ENCODE assay signal across 14 cellular contexts in the genomic region with DNA sequence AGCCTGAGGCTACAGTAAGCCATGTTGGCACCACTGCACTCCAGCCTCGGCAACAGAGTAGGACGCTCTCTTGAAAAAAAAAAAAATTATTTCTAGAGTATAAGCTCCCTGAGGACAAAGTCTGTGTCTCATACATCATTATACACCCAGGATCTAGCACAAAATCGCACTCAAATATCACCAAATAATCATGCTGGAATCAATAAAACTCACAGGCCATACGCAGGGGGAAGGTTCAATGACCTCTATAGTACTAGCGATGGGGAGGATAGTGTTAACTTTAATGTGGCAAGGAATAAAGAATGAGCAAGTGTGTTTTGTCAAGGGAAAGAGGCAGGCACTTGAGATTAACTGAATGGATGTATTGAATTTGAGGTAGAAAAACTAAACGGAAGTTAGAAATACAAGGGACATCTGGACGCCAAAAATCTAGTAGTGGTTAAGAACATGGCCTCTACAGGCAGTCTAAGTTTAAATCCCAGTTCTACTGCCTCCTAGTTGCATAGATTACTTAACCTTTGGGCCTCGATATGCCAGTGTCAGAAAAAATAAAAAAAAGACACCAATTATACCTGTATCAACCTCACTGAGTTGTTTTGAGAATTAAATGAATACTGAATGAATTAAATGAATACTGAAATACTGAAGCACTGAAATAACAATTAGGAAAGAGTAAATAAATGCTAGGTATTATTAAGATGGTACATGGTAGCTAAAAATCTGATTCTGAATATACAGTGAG. TPM values are rescaled to one million over a fixed set of nuclear protein-coding genes. Genes with fewer than 3 reads are reported as not detected.
A peak's percentile ranks its signal among the peaks of the same experiment; 100 is the strongest.
DNase-seq lines count a peak whose midpoint lies in the region; TF ChIP-seq lines count a peak whose summit lies in the region.
"Had no signal": no experiment of that assay in that cellular context is flagged by ENCODE, and none has a peak within 500 bp of the region (broad histone marks: within the 10 kb centered on the region; RNA-seq: fewer than 3 reads in every experiment).

No MANE protein-coding gene starts in this region.

- peaks cover 14% of the 10 kb centered on the region for H3K4me1 Mint-ChIP-seq in glutamatergic neuron (ENCODE audit: low read depth, unreplicated experiment)

- CTCF ChIA-PET in HEK293 (lab: Yijun Ruan, JAX) = no interaction called here

- peaks cover 6% of the 10 kb centered on the region for H3K9me3 Mint-ChIP-seq in glutamatergic neuron (ENCODE audit: unreplicated experiment)
- H3K9me3 Mint-ChIP-seq: IgD-negative memory B cell had no signal

- H3K36me3 ChIP-seq in HEK293 (ENCODE audit: control insufficient read depth in 2 of 2, insufficient read depth in 1 of 2, low read length in 2 of 2) (peaks cover 14 to 21% of the 10 kb centered on the region in 2 experiments; a peak in 2 of 3 replicates), spleen (peaks cover 0 to 47% (median 0%) of the 10 kb centered on the region in 6 donors)

- peaks cover 4% of the 10 kb centered on the region for H3K27me3 Mint-ChIP-seq in glutamatergic neuron (ENCODE audit: unreplicated experiment)
- H3K27me3 Mint-ChIP-seq: IgD-negative memory B cell had no signal

- H3K4me1 ChIP-seq in HEK293 (ENCODE audit: control insufficient read depth, insufficient read depth, low read length) (peaks cover 8% of the 10 kb centered on the region), spleen (peaks cover 21 to 86% (median 44%) of the 10 kb centered on the region in 6 donors)

- 80 to 89% (median 83%) methylated on average over 8 of the region's 8 CpGs for WGBS in spleen, 5 donors

- in situ Hi-C loops in SK-MEL-5 (cut with HindIII; ENCODE audit: low pct_unique_long_range_greater_than_20kb, low sequenced_read_pairs) = no loop called here

- intact Hi-C loops in spleen (cut with DNase I; ENCODE audit: low total_unique reads) = no loop called here
- intact Hi-C loops in head of caudate nucleus (cut with DNase I) = no loop called here

- peak; percentile 54 for DNase-seq in SK-MEL-5 (ENCODE audit: low read depth, low spot score)
- DNase-seq in fibroblast of pulmonary artery (ENCODE audit: low read depth) = peak; percentile 4
- no peak for DNase-seq in spleen
- no peak for DNase-seq in head of caudate nucleus
- DNase-seq in glutamatergic neuron = no peak
- no peak for DNase-seq in NAMALWA (ENCODE audit: low spot score)
- DNase-seq: DMS153; EL; NCI-H2107; NCI-H69; NK-92 treated with Interleukin-12 subunit alpha and Interleukin-12 subunit beta, amount 100 ng/mL, for 24 hours had no signal

- no peak for TF ChIP-seq POLR2A in spleen (IDR thresholded peaks at IDR 0.05)

- H3K27me3 ChIP-seq in spleen (replicated peaks in 1 of 7) = no peaks in the 10 kb centered on the region

- no peak overlapping the region for H3K27ac ChIP-seq in HEK293 (ENCODE audit: extremely low read depth, low read depth, low read length)
- H3K27ac ChIP-seq in spleen = peak overlapping the region in 7 of 8 donors; percentile 12 to 55 (median 42)
- H3K27ac ChIP-seq: SK-N-MC had no signal

- H3K27ac Mint-ChIP-seq in glutamatergic neuron (ENCODE audit: unreplicated experiment) = no peak overlapping the region
- H3K27ac Mint-ChIP-seq: IgD-negative memory B cell had no signal

- H3K9me3 ChIP-seq in HEK293 (ENCODE audit: control insufficient read depth, insufficient read depth, low read depth, low read length) = no peaks in the 10 kb centered on the region
- no peaks in the 10 kb centered on the region for H3K9me3 ChIP-seq in spleen

- H3K36me3 Mint-ChIP-seq in glutamatergic neuron (ENCODE audit: unreplicated experiment) = no peaks in the 10 kb centered on the region

- POLR2A ChIA-PET in HEK293 (lab: Yijun Ruan, JAX) = no interaction called here

- no peak overlapping the region for H3K4me3 Mint-ChIP-seq in glutamatergic neuron (ENCODE audit: unreplicated experiment)

- TF ChIP-seq CTCF in HEK293 (tag by site-specific recombination; IDR thresholded peaks at IDR 0.05) (no peak), fibroblast of pulmonary artery (IDR thresholded peaks at IDR 0.05; ENCODE audit: low read length, missing control alignments) (no peak), spleen (IDR thresholded peaks at IDR 0.05 in 8 of 11, conservative IDR thresholded peaks at IDR 0.05 in 3 of 11) (no peak), glutamatergic neuron (IDR thresholded peaks at IDR 0.05; ENCODE audit: partially characterized antibody, unreplicated experiment) (no peak)

- no peak overlapping the region for H3K4me3 ChIP-seq in HEK293 (ENCODE audit: low read depth, low read length)
- H3K4me3 ChIP-seq in fibroblast of pulmonary artery (replicated peaks; ENCODE audit: low read depth, low read length) = no peak overlapping the region
- no peak overlapping the region for H3K4me3 ChIP-seq in spleen
- H3K4me3 ChIP-seq: SK-N-MC had no signal

TF ChIP-seq in HEK293, 187 proteins besides CTCF, POLR2A, EP300 and RAD21:
- TF ChIP-seq ZNF280D (tag by site-specific recombination; IDR thresholded peaks at IDR 0.05) (no peak), ZNF133 (tag by site-specific recombination; IDR thresholded peaks at IDR 0.05) (peak; percentile 95), REST (tag by site-specific recombination; IDR thresholded peaks at IDR 0.05) (no peak), ZNF843 (tag by site-specific recombination; IDR thresholded peaks at IDR 0.05) (no peak), SP2 (tag by site-specific recombination; IDR thresholded peaks at IDR 0.05) (no peak), ZNF169 (tag by site-specific recombination; IDR thresholded peaks at IDR 0.05) (no peak), ZNF211 (tag by site-specific recombination; IDR thresholded peaks at IDR 0.05; ENCODE audit: low read depth) (no peak), ZXDB (tag by site-specific recombination; IDR thresholded peaks at IDR 0.05) (no peak)

RNA-seq across cellular contexts. Expression of gene AP4S1, which starts 4.4 kb away (rescaled TPM):
- total RNA-seq in SK-MEL-5 (2014; rRNA removed; shearing (Covaris generic)) = 6.4 and 6.9 TPM in 2 replicates
- polyA plus RNA-seq in SK-MEL-5 (2015; cell fraction: cytosol; rRNA removed) = 2.8 and 5.2 TPM in 2 replicates
- polyA plus RNA-seq in SK-MEL-5 (2015; cell fraction: nucleus; rRNA removed) = 2.9 and 3.5 TPM in 2 replicates
- 10 to 100 TPM; 10.7 to 22.9 (median 14.2) TPM for total RNA-seq in spleen
- 10 to 100 TPM in 1 of 3 donors, 1 to 10 TPM in 2; 6.4 to 11.1 (median 6.5) TPM for polyA plus RNA-seq in spleen
- 6.9 TPM for total RNA-seq in glutamatergic neuron (ENCODE audit: unreplicated experiment)

RNA-seq across cellular contexts. Expression of gene STRN3, which starts 5.2 kb away (rescaled TPM):
- total RNA-seq in SK-MEL-5 (2014; rRNA removed; shearing (Covaris generic)) = 29.2 and 35.8 TPM in 2 replicates
- polyA plus RNA-seq in SK-MEL-5 (2015; cell fraction: cytosol; rRNA removed) = 13.3 and 16.0 TPM in 2 replicates
- polyA plus RNA-seq in SK-MEL-5 (2015; cell fraction: nucleus; rRNA removed) = 17.7 and 17.8 TPM in 2 replicates
- total RNA-seq in spleen (10 to 100 TPM; 32.8 to 50.1 (median 39.1) TPM), glutamatergic neuron (ENCODE audit: unreplicated experiment) (58.1 TPM)
- 10 to 100 TPM in 1 of 3 donors, 1 to 10 TPM in 2; 7.6 to 11.3 (median 9.7) TPM for polyA plus RNA-seq in spleen

Comparison
In these comparisons a context has a peak if more than half of its experiments do, and no peak if none do; other contexts are left out.
1. DNase-seq: peak in SK-MEL-5 (single experiment) and fibroblast of pulmonary artery (single experiment); none in spleen (single experiment), head of caudate nucleus (0 of 42), glutamatergic neuron (single experiment) and NAMALWA (single experiment).